Comparison of ENCODE assay signal across 15 cellular contexts in genomic region chr1:156773607-156774006, GRCh38. TPM values are rescaled to one million over a fixed set of nuclear protein-coding genes. Genes with fewer than 3 reads are reported as not detected.
DNase-seq lines count a peak whose midpoint lies in the region; ATAC-seq and TF ChIP-seq lines count a peak whose summit lies in the region.
"Had no signal": no experiment of that assay in that cellular context is flagged by ENCODE, and none has a peak within 500 bp of the region (broad histone marks: within the 10 kb centered on the region; RNA-seq: fewer than 3 reads in every experiment).

No MANE protein-coding gene starts in this region.

- TF ChIP-seq CTCF in natural killer cell (IDR thresholded peaks at IDR 0.05) (no peak), SK-N-SH (IDR thresholded peaks at IDR 0.05) (peak; percentile 18; the same call in 1 of the 2 replicates), glutamatergic neuron (IDR thresholded peaks at IDR 0.05; ENCODE audit: partially characterized antibody, unreplicated experiment) (peak; percentile 43), prostate gland (IDR thresholded peaks at IDR 0.05) (no peak)

- TF ChIP-seq RAD21 in SK-N-SH (IDR thresholded peaks at IDR 0.05; ENCODE audit: low read length): no peak

- H3K27me3 ChIP-seq in SK-N-SH (ENCODE audit: insufficient read depth) (no peaks in the 10 kb centered on the region), Karpas-422 (ENCODE audit: low read length) (no peaks in the 10 kb centered on the region), prostate gland (replicated peaks; ENCODE audit: insufficient read depth) (no peaks in the 10 kb centered on the region)
- H3K27me3 ChIP-seq: BLaER1 treated with 17β-estradiol and CSF1 and Interleukin-3, amounts not matched to agents 10 nM and 100 nM; SJSA1 had no signal

- WGBS in SK-N-SH (ENCODE audit: low lambda C conversion rate): 91% methylated on average over 3 of the region's 3 CpGs
- 87% methylated on average over 3 of the region's 3 CpGs for WGBS in prostate gland

- no peak for TF ChIP-seq EP300 in SK-N-SH (IDR thresholded peaks at IDR 0.05; ENCODE audit: borderline replicate concordance in 1 of 2, low read depth in 1 of 2, low read length in 1 of 2)

- H3F3A ChIP-seq in SK-N-SH (replicated peaks; ENCODE audit: insufficient read depth): peaks cover 10% of the 10 kb centered on the region

- H3K27ac ChIP-seq in SK-N-SH (ENCODE audit: low read depth in 2 of 2, low read length in 1 of 2) (peak overlapping the region; percentile 29 to 93; a peak in 3 of 4 replicates), Karpas-422 (ENCODE audit: low read length) (no peak overlapping the region), prostate gland (no peak overlapping the region)
- H3K27ac ChIP-seq: BLaER1 treated with 17β-estradiol and CSF1 and Interleukin-3, amounts not matched to agents 10 nM and 100 nM; SJSA1 had no signal

- H3K9ac ChIP-seq in SK-N-SH (no peak overlapping the region), Karpas-422 (ENCODE audit: low read length) (no peak overlapping the region)

- H3K9me3 ChIP-seq in SK-N-SH (no peaks in the 10 kb centered on the region), Karpas-422 (ENCODE audit: low read length) (no peaks in the 10 kb centered on the region), prostate gland (no peaks in the 10 kb centered on the region)
- H3K9me3 ChIP-seq: BLaER1 treated with 17β-estradiol and CSF1 and Interleukin-3, amounts not matched to agents 10 nM and 100 nM; SJSA1 had no signal

- ATAC-seq in natural killer cell treated with Interleukin-12 subunit alpha and Interleukin-12 subunit beta and Interleukin-15 and Interleukin-18, amount 100 ng/mL, for 72 hours: no peak
- ATAC-seq in natural killer cell: no peak
- ATAC-seq in GM18868 (IDR thresholded peaks at IDR 0.05; ENCODE audit: unreplicated experiment): no peak
- ATAC-seq: stimulated activated naive B cell treated with anti-CD40 and anti-IgM and Interleukin-4, amounts not matched to agents 10 μg/mL and 1 μg/mL and 100 μg/mL, for 72 hours had no signal

- H3K4me2 ChIP-seq in SK-N-SH: peak overlapping the region; percentile 40; the same call in 1 of the 2 replicates
- H3K4me2 ChIP-seq in Karpas-422 (ENCODE audit: low read depth, low read length, poor library complexity, severe bottlenecking): no peak overlapping the region

- intact Hi-C loops in natural killer cell (cut with micrococcal nuclease): no loop called here
- intact Hi-C loops in prostate gland (cut with DNase I): no loop called here

- H3K27ac Mint-ChIP-seq in natural killer cell treated with Interleukin-12 subunit alpha and Interleukin-12 subunit beta and Interleukin-15 and Interleukin-18, amount 100 ng/mL, for 72 hours: peak overlapping the region; percentile 6 to 34
- H3K27ac Mint-ChIP-seq in natural killer cell: no peak overlapping the region
- peak overlapping the region; percentile 39 for H3K27ac Mint-ChIP-seq in glutamatergic neuron (ENCODE audit: unreplicated experiment)

- H2AFZ ChIP-seq in SK-N-SH (ENCODE audit: low read depth): no peak overlapping the region
- no peak overlapping the region for H2AFZ ChIP-seq in Karpas-422 (ENCODE audit: low read length)

- H4K20me1 ChIP-seq in SK-N-SH (ENCODE audit: insufficient read depth) (peaks cover 67% of the 10 kb centered on the region), Karpas-422 (ENCODE audit: insufficient read depth, low read depth, low read length) (peaks cover 15% of the 10 kb centered on the region; the same call in 1 of the 2 replicates)

- no peaks in the 10 kb centered on the region for H3K27me3 Mint-ChIP-seq in natural killer cell treated with Interleukin-12 subunit alpha and Interleukin-12 subunit beta and Interleukin-15 and Interleukin-18, amount 100 ng/mL, for 72 hours
- H3K27me3 Mint-ChIP-seq in natural killer cell (ENCODE audit: low read depth in 2 of 2) (no peaks in the 10 kb centered on the region), glutamatergic neuron (ENCODE audit: unreplicated experiment) (peaks cover 2% of the 10 kb centered on the region)
- H3K27me3 Mint-ChIP-seq: stimulated activated naive B cell treated with anti-CD40 and anti-IgM and Interleukin-4, amounts not matched to agents 10 μg/mL and 1 μg/mL and 100 μg/mL, for 72 hours had no signal

- H3K4me1 Mint-ChIP-seq in natural killer cell treated with Interleukin-12 subunit alpha and Interleukin-12 subunit beta and Interleukin-15 and Interleukin-18, amount 100 ng/mL, for 72 hours (ENCODE audit: low read depth in 2 of 2): peaks cover 55 to 67% of the 10 kb centered on the region in 2 donors
- H3K4me1 Mint-ChIP-seq in natural killer cell: peaks cover 58 to 69% of the 10 kb centered on the region in 2 donors
- peaks cover 35% of the 10 kb centered on the region for H3K4me1 Mint-ChIP-seq in glutamatergic neuron (ENCODE audit: low read depth, unreplicated experiment)

- no peak for DNase-seq in natural killer cell treated with Interleukin-12 subunit alpha and Interleukin-12 subunit beta and Interleukin-15 and Interleukin-18, amount 100 ng/mL, for 72 hours (ENCODE audit: low spot score)
- DNase-seq in natural killer cell: no peak
- no peak for DNase-seq in SK-N-SH
- DNase-seq in glutamatergic neuron: no peak
- no peak for DNase-seq in AG08396 (ENCODE audit: low spot score)
- no peak for DNase-seq in Karpas-422
- DNase-seq in prostate gland (ENCODE audit: low spot score): no peak
- DNase-seq: activated CD4-positive, CD25-positive, alpha-beta regulatory T cell; GF-D8; mammary epithelial cell; NCI-H1436; stimulated activated naive B cell treated with anti-CD40 and anti-IgM and Interleukin-4, amounts not matched to agents 10 μg/mL and 1 μg/mL and 100 μg/mL, for 72 hours had no signal

- peaks cover 100% of the 10 kb centered on the region for H3K79me2 ChIP-seq in SK-N-SH (ENCODE audit: insufficient read depth)
- H3K79me2 ChIP-seq in Karpas-422 (ENCODE audit: low read length): peaks cover 94% of the 10 kb centered on the region

- no peak overlapping the region for H3K4me3 Mint-ChIP-seq in natural killer cell treated with Interleukin-12 subunit alpha and Interleukin-12 subunit beta and Interleukin-15 and Interleukin-18, amount 100 ng/mL, for 72 hours
- H3K4me3 Mint-ChIP-seq in natural killer cell (no peak overlapping the region), glutamatergic neuron (ENCODE audit: unreplicated experiment) (peak overlapping the region; percentile 66)
- H3K4me3 Mint-ChIP-seq: stimulated activated naive B cell treated with anti-CD40 and anti-IgM and Interleukin-4, amounts not matched to agents 10 μg/mL and 1 μg/mL and 100 μg/mL, for 72 hours had no signal

- H3K9me2 ChIP-seq in SK-N-SH (no peaks in the 10 kb centered on the region), Karpas-422 (replicated peaks; ENCODE audit: insufficient read depth, low read length) (no peaks in the 10 kb centered on the region)

- H3K4me1 ChIP-seq in SK-N-SH (ENCODE audit: control insufficient read depth in 1 of 2, insufficient read depth in 2 of 2, low read depth in 1 of 2, low read length in 1 of 2) (peaks cover 27 to 41% of the 10 kb centered on the region in 2 experiments; a peak in 3 of 4 replicates), Karpas-422 (ENCODE audit: low read length) (peaks cover 20% of the 10 kb centered on the region), prostate gland (replicated peaks) (peaks cover 5% of the 10 kb centered on the region)

- H3K4me3 ChIP-seq in SK-N-SH (ENCODE audit: low read depth in 2 of 2, low read length in 1 of 2): no peak overlapping the region
- no peak overlapping the region for H3K4me3 ChIP-seq in Karpas-422 (ENCODE audit: low read length)
- no peak overlapping the region for H3K4me3 ChIP-seq in prostate gland
- H3K4me3 ChIP-seq: BLaER1 treated with 17β-estradiol and CSF1 and Interleukin-3, amounts not matched to agents 10 nM and 100 nM; SJSA1 had no signal

- CTCF ChIA-PET in SK-N-SH (lab: Yijun Ruan, JAX): interaction anchor here (1.1 to 9.5 kb wide), 11 partner anchors 11 to 154 kb away, joined by 3 to 64 read pairs (median 16); partner anchors contain the start of genes INSRR and NTRK1

- POLR2A ChIA-PET in SK-N-SH (lab: Yijun Ruan, JAX): interaction anchor here (0.8 to 2.2 kb wide), 6 partner anchors 22 to 86 kb away, joined by 3 to 15 read pairs (median 9); partner anchors contain the start of genes HDGF and INSRR

- H3K36me3 Mint-ChIP-seq in natural killer cell treated with Interleukin-12 subunit alpha and Interleukin-12 subunit beta and Interleukin-15 and Interleukin-18, amount 100 ng/mL, for 72 hours: peaks cover 14% of the 10 kb centered on the region
- H3K36me3 Mint-ChIP-seq in natural killer cell (peaks cover 6% of the 10 kb centered on the region), glutamatergic neuron (ENCODE audit: unreplicated experiment) (no peaks in the 10 kb centered on the region)

- H3K9me3 Mint-ChIP-seq in natural killer cell treated with Interleukin-12 subunit alpha and Interleukin-12 subunit beta and Interleukin-15 and Interleukin-18, amount 100 ng/mL, for 72 hours: no peaks in the 10 kb centered on the region
- H3K9me3 Mint-ChIP-seq in natural killer cell: no peaks in the 10 kb centered on the region
- H3K9me3 Mint-ChIP-seq in glutamatergic neuron (ENCODE audit: unreplicated experiment): peaks cover 7% of the 10 kb centered on the region
- H3K9me3 Mint-ChIP-seq: stimulated activated naive B cell treated with anti-CD40 and anti-IgM and Interleukin-4, amounts not matched to agents 10 μg/mL and 1 μg/mL and 100 μg/mL, for 72 hours had no signal

- H3K36me3 ChIP-seq in SK-N-SH (replicated peaks in 1 of 2; ENCODE audit: control insufficient read depth in 1 of 2, insufficient read depth in 2 of 2, low read length in 1 of 2) (peaks cover 19 to 22% of the 10 kb centered on the region in 2 experiments), Karpas-422 (ENCODE audit: insufficient read depth, low read length) (peaks cover 21% of the 10 kb centered on the region; the same call in 1 of the 2 replicates), prostate gland (no peaks in the 10 kb centered on the region)

- TF ChIP-seq POLR2A in prostate gland (IDR thresholded peaks at IDR 0.05): no peak

RNA-seq across cellular contexts. Expression of gene PRCC, which starts 6.3 kb away (rescaled TPM):
- 100 to 1,000 TPM in 1 of 2 donors, 10 to 100 TPM in 1; 86.2 to 116 TPM for total RNA-seq in natural killer cell treated with Interleukin-12 subunit alpha and Interleukin-12 subunit beta and Interleukin-15 and Interleukin-18, amount 100 ng/mL, for 72 hours
- 10 to 100 TPM; 66.5 to 92.4 (median 69.1) TPM for total RNA-seq in natural killer cell
- 39.2 and 51.8 TPM in 2 replicates for polyA plus RNA-seq in SK-N-SH (2012; rRNA removed)
- 33.6 and 45.5 TPM in 2 replicates for polyA plus RNA-seq in SK-N-SH (2012; cell fraction: cytosol; rRNA removed)
- 54.8 and 58.9 TPM in 2 replicates for polyA plus RNA-seq in SK-N-SH (2012; cell fraction: nucleus; rRNA removed)
- total RNA-seq in glutamatergic neuron (ENCODE audit: unreplicated experiment): 88.8 TPM
- 39.6 and 50.0 TPM in 2 replicates for total RNA-seq in Karpas-422 (2014; rRNA removed; shearing (Covaris generic); ENCODE audit: low replicate concordance)
- total RNA-seq in prostate gland: 10 to 100 TPM; 33.0 to 61.5 TPM

RNA-seq across cellular contexts. Expression of gene HDGF, which starts 22.1 kb away (rescaled TPM):
- 100 to 1,000 TPM; 208 to 308 TPM for total RNA-seq in natural killer cell treated with Interleukin-12 subunit alpha and Interleukin-12 subunit beta and Interleukin-15 and Interleukin-18, amount 100 ng/mL, for 72 hours
- 100 to 1,000 TPM in 1 of 3 donors, 10 to 100 TPM in 2; 95.3 to 110 (median 96.6) TPM for total RNA-seq in natural killer cell
- 152 and 166 TPM in 2 replicates for polyA plus RNA-seq in SK-N-SH (2012; rRNA removed)
- 192 and 197 TPM in 2 replicates for polyA plus RNA-seq in SK-N-SH (2012; cell fraction: cytosol; rRNA removed)
- polyA plus RNA-seq in SK-N-SH (2012; cell fraction: nucleus; rRNA removed): 145 and 148 TPM in 2 replicates
- 147 TPM for total RNA-seq in glutamatergic neuron (ENCODE audit: unreplicated experiment)
- total RNA-seq in Karpas-422 (2014; rRNA removed; shearing (Covaris generic); ENCODE audit: low replicate concordance): 191 and 237 TPM in 2 replicates
- 100 to 1,000 TPM; 124 to 156 TPM for total RNA-seq in prostate gland

RNA-seq across cellular contexts. Expression of gene MRPL24, which starts 32.7 kb away (rescaled TPM):
- 10 to 100 TPM; 52.9 to 71.2 TPM for total RNA-seq in natural killer cell treated with Interleukin-12 subunit alpha and Interleukin-12 subunit beta and Interleukin-15 and Interleukin-18, amount 100 ng/mL, for 72 hours
- total RNA-seq in natural killer cell (10 to 100 TPM; 15.9 to 19.7 (median 18.7) TPM), glutamatergic neuron (ENCODE audit: unreplicated experiment) (25.1 TPM), prostate gland (10 to 100 TPM; 55.0 to 67.1 TPM)
- polyA plus RNA-seq in SK-N-SH (2012; rRNA removed): 149 and 171 TPM in 2 replicates
- 141 and 142 TPM in 2 replicates for polyA plus RNA-seq in SK-N-SH (2012; cell fraction: cytosol; rRNA removed)
- 99.8 and 109 TPM in 2 replicates for polyA plus RNA-seq in SK-N-SH (2012; cell fraction: nucleus; rRNA removed)
- total RNA-seq in Karpas-422 (2014; rRNA removed; shearing (Covaris generic); ENCODE audit: low replicate concordance): 102 and 113 TPM in 2 replicates

RNA-seq across cellular contexts. Expression of gene SH2D2A, which starts 43.0 kb away (rescaled TPM):
- 100 to 1,000 TPM; 153 to 188 TPM for total RNA-seq in natural killer cell treated with Interleukin-12 subunit alpha and Interleukin-12 subunit beta and Interleukin-15 and Interleukin-18, amount 100 ng/mL, for 72 hours
- total RNA-seq in natural killer cell (100 to 1,000 TPM; 155 to 324 (median 312) TPM), glutamatergic neuron (ENCODE audit: unreplicated experiment) (0.86 TPM), prostate gland (under 1 TPM in 1 of 2 donors, not detected in 1; 0.80 TPM)
- not detected in 2 replicates for polyA plus RNA-seq in SK-N-SH (2012; rRNA removed)
- 0.03 and 0.05 TPM in 2 replicates for polyA plus RNA-seq in SK-N-SH (2012; cell fraction: cytosol; rRNA removed)
- polyA plus RNA-seq in SK-N-SH (2012; cell fraction: nucleus; rRNA removed): 0.10 TPM in 1 of 2 replicates, not detected in the other
- total RNA-seq in Karpas-422 (2014; rRNA removed; shearing (Covaris generic); ENCODE audit: low replicate concordance): not detected in 2 replicates
- total RNA-seq: SJSA1 had no signal

RNA-seq across cellular contexts. Expression of gene ISG20L2, which starts 45.0 kb away (rescaled TPM):
- 10 to 100 TPM; 67.5 to 97.5 TPM for total RNA-seq in natural killer cell treated with Interleukin-12 subunit alpha and Interleukin-12 subunit beta and Interleukin-15 and Interleukin-18, amount 100 ng/mL, for 72 hours
- total RNA-seq in natural killer cell: 10 to 100 TPM; 60.3 to 71.9 (median 68.7) TPM
- polyA plus RNA-seq in SK-N-SH (2012; rRNA removed): 31.6 and 44.3 TPM in 2 replicates
- polyA plus RNA-seq in SK-N-SH (2012; cell fraction: cytosol; rRNA removed): 28.2 and 36.0 TPM in 2 replicates
- polyA plus RNA-seq in SK-N-SH (2012; cell fraction: nucleus; rRNA removed): 22.9 and 32.5 TPM in 2 replicates
- total RNA-seq in glutamatergic neuron (ENCODE audit: unreplicated experiment): 32.6 TPM
- 17.9 and 18.4 TPM in 2 replicates for total RNA-seq in Karpas-422 (2014; rRNA removed; shearing (Covaris generic); ENCODE audit: low replicate concordance)
- total RNA-seq in prostate gland: 10 to 100 TPM; 19.4 to 34.4 TPM

Comparison
In these comparisons a context has a peak if more than half of its experiments do, and no peak if none do; other contexts are left out.
1. H3K27ac Mint-ChIP-seq: peak in natural killer cell treated with Interleukin-12 subunit alpha and Interleukin-12 subunit beta and Interleukin-15 and Interleukin-18, amount 100 ng/mL, for 72 hours (2 of 2) and glutamatergic neuron (single experiment); none in natural killer cell (0 of 2).
2. CTCF ChIP-seq: peak in SK-N-SH (single experiment) and glutamatergic neuron (single experiment); none in natural killer cell (single experiment) and prostate gland (0 of 4).
3. H3K27ac ChIP-seq: peak in SK-N-SH (2 of 2); none in Karpas-422 (single experiment) and prostate gland (0 of 2).